Comparison of ENCODE assay signal across 13 cellular contexts in the genomic region with DNA sequence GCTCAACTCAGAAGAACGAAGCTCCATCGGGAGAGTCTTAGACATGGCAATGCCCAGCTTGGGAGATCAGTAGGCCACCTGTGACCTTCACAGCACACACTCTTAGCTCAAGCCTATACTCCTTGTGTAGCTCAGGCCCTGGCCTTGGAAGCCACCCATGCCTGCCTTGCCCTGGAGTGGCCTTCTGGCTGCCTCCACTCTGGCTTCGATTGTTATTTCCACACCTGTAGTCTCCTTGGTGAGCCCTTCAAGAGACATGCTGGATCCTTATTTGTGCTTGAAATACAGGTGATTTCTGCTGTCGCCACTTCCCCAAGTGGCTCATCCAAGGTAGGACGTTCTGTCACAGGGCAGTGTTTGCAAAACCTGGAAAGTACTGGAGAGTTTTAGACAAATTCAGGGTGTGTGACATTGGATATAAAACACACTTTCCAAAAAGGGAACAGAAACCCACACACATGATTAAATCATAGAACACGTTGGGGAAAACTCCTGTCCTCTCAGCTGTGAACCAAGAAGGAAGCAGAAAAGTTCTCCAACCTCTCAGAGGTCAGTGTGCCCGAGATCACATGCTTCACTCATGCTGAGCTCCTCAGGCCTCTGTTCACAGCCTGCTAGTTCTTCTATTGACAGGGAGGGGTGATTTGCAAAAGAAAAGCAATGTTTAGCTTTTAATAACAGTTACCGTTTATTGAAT.
A peak's percentile ranks its signal among the peaks of the same experiment; 100 is the strongest.
DNase-seq lines count a peak whose midpoint lies in the region; ATAC-seq and TF ChIP-seq lines count a peak whose summit lies in the region.
"Had no signal": no experiment of that assay in that cellular context is flagged by ENCODE, and none has a peak within 500 bp of the region (broad histone marks: within the 10 kb centered on the region; RNA-seq: fewer than 3 reads in every experiment).

No MANE protein-coding gene starts in this region.

- no peaks in the 10 kb centered on the region for H3K27me3 Mint-ChIP-seq in activated CD8-positive, alpha-beta T cell treated with anti-CD3 and anti-CD28 coated beads, Interleukin-2, amount 10 ng/mL, durations not matched to agents 7 days and 5 days (ENCODE audit: low read depth)

- H3K4me3 ChIP-seq in GM12865 (ENCODE audit: low read depth, low read length) (no peak overlapping the region), esophagus muscularis mucosa (no peak overlapping the region), HAP-1 (no peak overlapping the region)
- H3K4me3 ChIP-seq: right atrium auricular region, SJSA1 had no signal

- no peak overlapping the region for H3K27ac ChIP-seq in esophagus muscularis mucosa (replicated peaks in 1 of 4)
- H3K27ac ChIP-seq: right atrium auricular region, SJSA1 had no signal

- H3K36me3 ChIP-seq in esophagus muscularis mucosa (no peaks in the 10 kb centered on the region), HAP-1 (replicated peaks) (no peaks in the 10 kb centered on the region)
- H3K36me3 ChIP-seq: BE2C, right atrium auricular region, SJSA1 had no signal

- TF ChIP-seq CTCF in GM12865 (IDR thresholded peaks at IDR 0.05; ENCODE audit: insufficient read depth, low read depth, low read length, missing control alignments): no peak
- no peak for TF ChIP-seq CTCF in esophagus muscularis mucosa (IDR thresholded peaks at IDR 0.05)

- peaks cover 9% of the 10 kb centered on the region for H3K9me3 Mint-ChIP-seq in activated CD8-positive, alpha-beta T cell treated with anti-CD3 and anti-CD28 coated beads, Interleukin-2, amount 10 ng/mL, durations not matched to agents 7 days and 5 days (ENCODE audit: insufficient read depth)

- peak; percentile 67 for DNase-seq in GM12865 (ENCODE audit: low read depth)
- peak; percentile 79 for DNase-seq in esophagus muscularis mucosa (ENCODE audit: extremely low spot score)
- DNase-seq in HAP-1 (ENCODE audit: low spot score in 2 of 2): no peak
- no peak for DNase-seq in activated CD8-positive, alpha-beta T cell treated with anti-CD3 and anti-CD28 coated beads, Interleukin-2, amount 10 ng/mL, durations not matched to agents 7 days and 5 days
- DNase-seq in effector CD8-positive, alpha-beta T cell (lab: John Stamatoyannopoulos, UW): no peak
- DNase-seq in stimulated activated CD4-positive, alpha-beta T cell treated with anti-CD3 and anti-CD28 coated beads, Interleukin-1b, Interleukin-23, amount 100 ng/mL, for 48 hours: no peak
- DNase-seq: BE2C, erythroblast, NCI-H510A treated with DMSO at 0.1 percent for 48 hours had no signal

- CTCF ChIA-PET in activated CD8-positive, alpha-beta T cell treated with anti-CD3 and anti-CD28 coated beads, Interleukin-2, amount 10 ng/mL, durations not matched to agents 7 days and 5 days (lab: Charles Lee): no interaction called here

- in situ Hi-C loops in HAP-1 (cut with MboI; ENCODE audit: low sequenced_read_pairs): no loop called here

- 83% methylated on average over 8 of the region's 8 CpGs for WGBS in esophagus muscularis mucosa

- ATAC-seq in GM19468 (IDR thresholded peaks at IDR 0.05; ENCODE audit: extremely low read depth, unreplicated experiment): peak; percentile 68
- peak; percentile 70 for ATAC-seq in HG03159 (IDR thresholded peaks at IDR 0.05; ENCODE audit: unreplicated experiment)
- no peak for ATAC-seq in activated CD8-positive, alpha-beta T cell treated with anti-CD3 and anti-CD28 coated beads, Interleukin-2, amount 10 ng/mL, durations not matched to agents 7 days and 5 days

- H3K9me3 ChIP-seq in esophagus muscularis mucosa: peaks cover 0 to 7% (median 1%) of the 10 kb centered on the region in 4 donors
- no peaks in the 10 kb centered on the region for H3K9me3 ChIP-seq in HAP-1
- H3K9me3 ChIP-seq: BE2C, SJSA1 had no signal

- H3K4me1 Mint-ChIP-seq in activated CD8-positive, alpha-beta T cell treated with anti-CD3 and anti-CD28 coated beads, Interleukin-2, amount 10 ng/mL, durations not matched to agents 7 days and 5 days (ENCODE audit: low read depth): no peaks in the 10 kb centered on the region

- peaks cover 4% of the 10 kb centered on the region for H3K36me3 Mint-ChIP-seq in activated CD8-positive, alpha-beta T cell treated with anti-CD3 and anti-CD28 coated beads, Interleukin-2, amount 10 ng/mL, durations not matched to agents 7 days and 5 days (ENCODE audit: low read depth)

- no peak for TF ChIP-seq EP300 in esophagus muscularis mucosa (IDR thresholded peaks at IDR 0.05)

- H3K4me3 Mint-ChIP-seq in activated CD8-positive, alpha-beta T cell treated with anti-CD3 and anti-CD28 coated beads, Interleukin-2, amount 10 ng/mL, durations not matched to agents 7 days and 5 days: no peak overlapping the region

- no peak for TF ChIP-seq POLR2A in esophagus muscularis mucosa (IDR thresholded peaks at IDR 0.05; ENCODE audit: low read depth)

- POLR2A ChIA-PET in activated CD8-positive, alpha-beta T cell treated with anti-CD3 and anti-CD28 coated beads, Interleukin-2, amount 10 ng/mL, durations not matched to agents 7 days and 5 days (lab: Charles Lee): interaction anchor here (0.6 kb wide), 1 partner anchor 1033 kb away, joined by 3 read pairs; no protein-coding TSS in a partner anchor

- no peaks in the 10 kb centered on the region for H3K27me3 ChIP-seq in esophagus muscularis mucosa
- H3K27me3 ChIP-seq in HAP-1 (ENCODE audit: low read depth): no peaks in the 10 kb centered on the region; the same call in 1 of the 2 replicates
- H3K27me3 ChIP-seq: BE2C, right atrium auricular region, SJSA1 had no signal

- intact Hi-C loops in esophagus muscularis mucosa (cut with DNase I): no loop called here

- H3K4me1 ChIP-seq in esophagus muscularis mucosa (no peaks in the 10 kb centered on the region), HAP-1 (no peaks in the 10 kb centered on the region)
- H3K4me1 ChIP-seq: BE2C, right atrium auricular region had no signal

- H3K27ac Mint-ChIP-seq in activated CD8-positive, alpha-beta T cell treated with anti-CD3 and anti-CD28 coated beads, Interleukin-2, amount 10 ng/mL, durations not matched to agents 7 days and 5 days: no peak overlapping the region

Comparison
In these comparisons a context has a peak if more than half of its experiments do, and no peak if none do; other contexts are left out.
1. DNase-seq: peak in GM12865 (single experiment) and esophagus muscularis mucosa (single experiment); none in HAP-1 (0 of 2), activated CD8-positive, alpha-beta T cell treated with anti-CD3 and anti-CD28 coated beads, Interleukin-2, amount 10 ng/mL, durations not matched to agents 7 days and 5 days (single experiment), effector CD8-positive, alpha-beta T cell (single experiment) and stimulated activated CD4-positive, alpha-beta T cell treated with anti-CD3 and anti-CD28 coated beads, Interleukin-1b, Interleukin-23, amount 100 ng/mL, for 48 hours (single experiment).